Comparison of ENCODE assay signal across 6 cellular contexts in the genomic region with DNA sequence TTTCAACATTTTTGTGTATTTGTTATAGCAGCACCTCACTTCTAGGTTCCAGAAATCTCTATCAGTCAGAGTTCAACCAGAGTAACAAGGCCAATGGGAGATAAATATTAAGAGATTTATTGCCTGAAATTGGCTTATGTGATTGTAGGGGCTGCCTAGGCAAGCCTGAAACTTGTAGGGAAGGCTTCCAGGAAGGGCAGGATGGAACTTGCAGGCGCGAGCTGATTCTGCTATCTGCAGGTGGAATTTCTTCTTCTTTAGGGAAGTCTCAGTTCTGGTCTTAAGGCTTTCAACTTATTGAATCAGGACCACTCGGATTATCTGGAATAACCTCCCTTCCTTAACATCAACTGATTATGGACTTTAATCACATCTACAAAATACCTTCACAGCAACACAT.
"Had no signal": no experiment of that assay in that cellular context is flagged by ENCODE, and none has a peak within 500 bp of the region (broad histone marks: within the 10 kb centered on the region; RNA-seq: fewer than 3 reads in every experiment).

No MANE protein-coding gene starts in this region.

- H3K4me2 ChIP-seq: GM23338 had no signal

- H2AFZ ChIP-seq: GM23338 had no signal

- H3K4me3 ChIP-seq: GM23338 had no signal

- ATAC-seq: GM23338 had no signal

- FAIRE-seq: H1, H54 had no signal

- H3K27ac ChIP-seq: HL-60 had no signal

- DNase-seq: H9, HCEC 1CT had no signal
